1 cellular context compared by ENCODE assay signal in the genomic region with DNA sequence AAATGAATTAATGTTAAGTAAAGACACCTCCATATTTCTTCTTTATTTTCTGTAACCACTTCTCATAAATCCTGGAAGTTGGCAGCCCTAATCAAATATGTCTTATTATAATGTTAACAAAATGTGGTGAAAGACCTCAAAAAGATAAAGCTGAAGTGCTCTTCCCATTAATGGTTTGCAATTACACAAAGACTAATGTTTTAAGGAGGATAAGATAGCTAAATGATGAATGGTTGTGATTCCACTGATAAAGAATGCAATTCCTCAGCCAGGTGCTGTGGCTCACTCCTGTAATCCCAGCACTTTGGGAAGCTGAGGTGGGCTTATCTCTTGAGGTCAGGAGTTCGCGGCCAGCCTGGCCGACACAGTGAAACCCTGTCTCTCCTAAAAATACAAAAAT.
TF ChIP-seq lines count a peak whose summit lies in the region.

No MANE protein-coding gene starts in this region.

TF ChIP-seq in SK-N-SH, 30 proteins besides CTCF, POLR2A, EP300 and RAD21:
- TF ChIP-seq, protein P1, sequence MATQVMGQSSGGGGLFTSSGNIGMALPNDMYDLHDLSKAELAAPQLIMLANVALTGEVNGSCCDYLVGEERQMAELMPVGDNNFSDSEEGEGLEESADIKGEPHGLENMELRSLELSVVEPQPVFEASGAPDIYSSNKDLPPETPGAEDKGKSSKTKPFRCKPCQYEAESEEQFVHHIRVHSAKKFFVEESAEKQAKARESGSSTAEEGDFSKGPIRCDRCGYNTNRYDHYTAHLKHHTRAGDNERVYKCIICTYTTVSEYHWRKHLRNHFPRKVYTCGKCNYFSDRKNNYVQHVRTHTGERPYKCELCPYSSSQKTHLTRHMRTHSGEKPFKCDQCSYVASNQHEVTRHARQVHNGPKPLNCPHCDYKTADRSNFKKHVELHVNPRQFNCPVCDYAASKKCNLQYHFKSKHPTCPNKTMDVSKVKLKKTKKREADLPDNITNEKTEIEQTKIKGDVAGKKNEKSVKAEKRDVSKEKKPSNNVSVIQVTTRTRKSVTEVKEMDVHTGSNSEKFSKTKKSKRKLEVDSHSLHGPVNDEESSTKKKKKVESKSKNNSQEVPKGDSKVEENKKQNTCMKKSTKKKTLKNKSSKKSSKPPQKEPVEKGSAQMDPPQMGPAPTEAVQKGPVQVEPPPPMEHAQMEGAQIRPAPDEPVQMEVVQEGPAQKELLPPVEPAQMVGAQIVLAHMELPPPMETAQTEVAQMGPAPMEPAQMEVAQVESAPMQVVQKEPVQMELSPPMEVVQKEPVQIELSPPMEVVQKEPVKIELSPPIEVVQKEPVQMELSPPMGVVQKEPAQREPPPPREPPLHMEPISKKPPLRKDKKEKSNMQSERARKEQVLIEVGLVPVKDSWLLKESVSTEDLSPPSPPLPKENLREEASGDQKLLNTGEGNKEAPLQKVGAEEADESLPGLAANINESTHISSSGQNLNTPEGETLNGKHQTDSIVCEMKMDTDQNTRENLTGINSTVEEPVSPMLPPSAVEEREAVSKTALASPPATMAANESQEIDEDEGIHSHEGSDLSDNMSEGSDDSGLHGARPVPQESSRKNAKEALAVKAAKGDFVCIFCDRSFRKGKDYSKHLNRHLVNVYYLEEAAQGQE (IDR thresholded peaks at IDR 0.05; ENCODE audit: low read depth, low read length), result no peak
- TF ChIP-seq NRF1 (IDR thresholded peaks at IDR 0.05; ENCODE audit: low read depth, low read length) (no peak), USF1 (IDR thresholded peaks at IDR 0.05; ENCODE audit: borderline replicate concordance, low read depth) (no peak), MEF2A (IDR thresholded peaks at IDR 0.05; ENCODE audit: borderline replicate concordance, low read depth) (no peak), SIN3A (IDR thresholded peaks at IDR 0.05; ENCODE audit: borderline replicate concordance, low read depth, low read length) (no peak), MXI1 (IDR thresholded peaks at IDR 0.05; ENCODE audit: low read depth, low read length) (no peak), YY1 (IDR thresholded peaks at IDR 0.05; ENCODE audit: low read depth) (no peak), TAF1 (IDR thresholded peaks at IDR 0.05; ENCODE audit: borderline replicate concordance, low read depth, low read length) (no peak)
- TF ChIP-seq, protein P2, sequence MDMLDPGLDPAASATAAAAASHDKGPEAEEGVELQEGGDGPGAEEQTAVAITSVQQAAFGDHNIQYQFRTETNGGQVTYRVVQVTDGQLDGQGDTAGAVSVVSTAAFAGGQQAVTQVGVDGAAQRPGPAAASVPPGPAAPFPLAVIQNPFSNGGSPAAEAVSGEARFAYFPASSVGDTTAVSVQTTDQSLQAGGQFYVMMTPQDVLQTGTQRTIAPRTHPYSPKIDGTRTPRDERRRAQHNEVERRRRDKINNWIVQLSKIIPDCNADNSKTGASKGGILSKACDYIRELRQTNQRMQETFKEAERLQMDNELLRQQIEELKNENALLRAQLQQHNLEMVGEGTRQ (IDR thresholded peaks at IDR 0.05; ENCODE audit: borderline replicate concordance, low read depth, low read length), result no peak
